In the genomic region with DNA sequence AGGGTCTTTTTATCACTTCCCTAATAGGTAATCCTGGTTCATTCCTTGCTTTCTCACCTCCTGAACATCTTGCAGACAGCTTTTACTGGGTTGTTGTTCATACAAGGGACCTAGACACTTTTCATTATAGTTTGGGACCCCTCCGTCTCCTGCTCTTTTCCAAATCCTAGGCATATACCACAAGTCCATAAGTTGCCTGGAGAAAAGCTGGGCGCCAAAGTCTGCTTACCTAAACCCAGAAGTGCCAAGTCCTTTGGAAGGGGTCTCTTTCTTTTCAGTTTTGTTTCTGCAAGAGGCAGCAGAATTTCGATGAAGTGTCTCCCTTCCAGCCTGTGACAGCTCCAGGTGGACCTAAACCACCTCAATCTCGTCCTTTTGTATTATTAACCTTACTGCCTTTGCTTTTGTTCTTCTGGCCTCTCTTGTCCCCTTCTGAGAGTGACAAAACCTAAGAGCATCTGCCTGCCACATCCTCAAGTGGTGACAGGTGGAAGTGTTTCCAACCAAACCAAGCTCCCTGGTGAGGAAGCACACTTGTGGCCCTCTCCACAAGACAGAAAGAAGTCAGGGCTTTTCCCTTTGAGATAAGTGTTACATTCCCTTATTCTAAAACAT, we compare ENCODE assay signal across 10 cellular contexts. TPM values are rescaled to one million over a fixed set of nuclear protein-coding genes. Genes with fewer than 3 reads are reported as not detected.
DNase-seq lines count a peak whose midpoint lies in the region; ATAC-seq, FAIRE-seq and TF ChIP-seq lines count a peak whose summit lies in the region.
"Had no signal": no experiment of that assay in that cellular context is flagged by ENCODE, and none has a peak within 500 bp of the region (broad histone marks: within the 10 kb centered on the region; RNA-seq: fewer than 3 reads in every experiment).

No MANE protein-coding gene starts in this region.

- FAIRE-seq in keratinocyte (lab: Jason Lieb, UNC), result no peak
- no peak for FAIRE-seq in H54 (lab: Jason Lieb, UNC)

- no peaks in the 10 kb centered on the region for H3K79me2 ChIP-seq in keratinocyte (ENCODE audit: control insufficient read depth, insufficient read depth, low read length)

- no peak overlapping the region for H3K4me2 ChIP-seq in keratinocyte (ENCODE audit: control insufficient read depth, extremely low read depth, insufficient read depth, low read depth, low read length)

- ATAC-seq in Panc1, result peak; percentile 52; the same call in 1 of the 2 replicates
- ATAC-seq in HG03469 (IDR thresholded peaks at IDR 0.05; ENCODE audit: unreplicated experiment), result no peak

- no peaks in the 10 kb centered on the region for H3K9me1 ChIP-seq in keratinocyte (ENCODE audit: control insufficient read depth, extremely low read depth, insufficient read depth, low read length)

- CTCF ChIA-PET in Panc1 (lab: Charles Lee), result no interaction called here

- H3K4me1 Mint-ChIP-seq in HFFc6 (ENCODE audit: low read depth), result peaks cover 34% of the 10 kb centered on the region

- H3K4me1 ChIP-seq in Panc1 (ENCODE audit: control insufficient read depth, insufficient read depth, low read length) (peaks cover 9% of the 10 kb centered on the region), keratinocyte (ENCODE audit: control insufficient read depth, extremely low read depth, insufficient read depth, low read length) (peaks cover 10% of the 10 kb centered on the region)

- no peaks in the 10 kb centered on the region for H3K9me3 Mint-ChIP-seq in HFFc6

- H3K9me3 ChIP-seq in Panc1 (ENCODE audit: control insufficient read depth, insufficient read depth, low read depth, low read length) (no peaks in the 10 kb centered on the region), keratinocyte (ENCODE audit: control insufficient read depth, low read depth, low read length) (no peaks in the 10 kb centered on the region)
- H3K9me3 ChIP-seq: neutrophil had no signal

- peaks cover 3% of the 10 kb centered on the region; the same call in 1 of the 2 replicates for H3K27me3 Mint-ChIP-seq in HFFc6 (ENCODE audit: insufficient read depth)

- H3K9ac ChIP-seq in keratinocyte (ENCODE audit: control insufficient read depth, extremely low read depth, insufficient read depth, low read length), result no peak overlapping the region

- intact Hi-C loops in Panc1 (cut with micrococcal nuclease; ENCODE audit: unreplicated experiment), result no loop called here

- TF ChIP-seq POLR2A in H54 (IDR thresholded peaks at IDR 0.05; ENCODE audit: low read depth, low read length), result no peak

- peak overlapping the region; percentile 19 for H2AFZ ChIP-seq in keratinocyte (ENCODE audit: control insufficient read depth, low read length)

- DNase-seq in NCI-H1092 treated with DMSO at 0.1 percent for 48 hours (lab: John Stamatoyannopoulos, UW) (peak; percentile 35), NCI-H1092 (lab: John Stamatoyannopoulos, UW) (no peak), HFFc6 (peak; percentile 12), Panc1 (ENCODE audit: low read depth, low spot score) (no peak), keratinocyte (ENCODE audit: low read depth, low spot score) (no peak), H54 (ENCODE audit: insufficient read length, low spot score) (no peak), germinal center (ENCODE audit: low spot score) (no peak)

- H4K20me1 ChIP-seq in keratinocyte (ENCODE audit: control insufficient read depth, extremely low read depth, insufficient read depth, low read length), result no peaks in the 10 kb centered on the region

- in situ Hi-C loops in Panc1 (cut with HindIII; ENCODE audit: low pct_unique_long_range_greater_than_20kb, low sequenced_read_pairs), result no loop called here

- no peak overlapping the region for H3K4me3 ChIP-seq in Panc1 (ENCODE audit: low read depth in 2 of 2, low read length in 2 of 2)
- no peak overlapping the region for H3K4me3 ChIP-seq in keratinocyte (ENCODE audit: control insufficient read depth in 2 of 3, extremely low read depth in 1 of 3, insufficient read depth in 2 of 3, low read depth in 1 of 3, low read length in 3 of 3)

- POLR2A ChIA-PET in Panc1 (lab: Charles Lee), result interaction anchor here (0.7 kb wide), 1 partner anchor 342 kb away, joined by 5 read pairs; no protein-coding TSS in a partner anchor

- dilution Hi-C loops in keratinocyte (cut with MboI; ENCODE audit: extremely low pct_ligation_motif_present, low sequenced_read_pairs), result no loop called here

- no peaks in the 10 kb centered on the region for H3K36me3 Mint-ChIP-seq in HFFc6 (ENCODE audit: low read depth)

- peak; percentile 39 for TF ChIP-seq CTCF in HFFc6 (IDR thresholded peaks at IDR 0.05)
- TF ChIP-seq CTCF in Panc1 (IDR thresholded peaks at IDR 0.05), result no peak
- TF ChIP-seq CTCF in keratinocyte (optimal IDR thresholded peaks at IDR 0.05 in 1 of 3, IDR thresholded peaks at IDR 0.05 in 1 of 3, conservative IDR thresholded peaks at IDR 0.05 in 1 of 3; ENCODE audit: extremely low read depth in 1 of 3, insufficient read depth in 2 of 3, low read length in 3 of 3), result peak in 2 of 3 experiments; percentile 24 to 30

- H3K27ac ChIP-seq in Panc1 (ENCODE audit: low read length), result no peak overlapping the region
- no peak overlapping the region for H3K27ac ChIP-seq in keratinocyte (ENCODE audit: control insufficient read depth, insufficient read depth, low read length)
- H3K27ac ChIP-seq: neutrophil had no signal

- BruUV-seq in Panc1 (replicated peaks; lab: Mats Ljungman, UMichigan), result no TSS peak

- H3K4me3 Mint-ChIP-seq in HFFc6, result no peak overlapping the region

- H3K27ac Mint-ChIP-seq in HFFc6, result no peak overlapping the region

- H3K27me3 ChIP-seq in Panc1 (ENCODE audit: control insufficient read depth, insufficient read depth, low read length) (no peaks in the 10 kb centered on the region), keratinocyte (ENCODE audit: control insufficient read depth, extremely low read depth, insufficient read depth, low read length) (no peaks in the 10 kb centered on the region)
- H3K27me3 ChIP-seq: neutrophil had no signal

- H3K36me3 ChIP-seq in Panc1 (ENCODE audit: control insufficient read depth, insufficient read depth, low read length) (no peaks in the 10 kb centered on the region), keratinocyte (ENCODE audit: control insufficient read depth in 2 of 2, extremely low read depth in 1 of 2, insufficient read depth in 2 of 2, low read length in 2 of 2) (no peaks in the 10 kb centered on the region)
- H3K36me3 ChIP-seq: neutrophil had no signal

RNA-seq across cellular contexts. Expression of a gene that starts 19.5 kb away (rescaled TPM):
- 1 to 10 TPM in 4 of 6 experiments, under 1 TPM in 2; 0.54 to 2.4 (median 1.9) TPM for total RNA-seq in HFFc6 (2021; fragmentation: NEBNext Ultra II Directional; extraction: Animal tissue kit (Norgen Biotek cat#: 25700))
- total RNA-seq in Panc1 (2021; ENCODE audit: unreplicated experiment), result 0.59 TPM
- 0.45 TPM for polyA plus RNA-seq in Panc1 (2012; ENCODE audit: insufficient read length)
- polyA plus RNA-seq in keratinocyte, result 0.04 to 0.22 TPM (median 0.09 TPM) in 3 replicates
- not detected for polyA plus RNA-seq in keratinocyte (2011; ENCODE audit: low read depth)
- polyA plus RNA-seq in keratinocyte (2011; cell fraction: cytosol; rRNA removed), result 0.10 and 0.13 TPM in 2 replicates
- polyA plus RNA-seq in keratinocyte (2011; cell fraction: nucleus; rRNA removed), result 0.12 and 0.28 TPM in 2 replicates
- 0.17 and 0.23 TPM in 2 replicates for polyA plus RNA-seq in keratinocyte (2012; ENCODE audit: low replicate concordance)
- 0.48 to 2.1 TPM in 2 of 3 replicates, not detected in the other for polyA minus RNA-seq in keratinocyte
- polyA minus RNA-seq in keratinocyte (2011; cell fraction: cytosol; rRNA and poly(A)+ RNA removed), result not detected
- polyA minus RNA-seq in keratinocyte (2011; cell fraction: nucleus; rRNA and poly(A)+ RNA removed), result not detected in 2 replicates
- polyA plus RNA-seq: AG04450 had no signal

RNA-seq across cellular contexts. Expression of a gene that starts 34.6 kb away (rescaled TPM):
- total RNA-seq in HFFc6 (2021; fragmentation: NEBNext Ultra II Directional; extraction: Animal tissue kit (Norgen Biotek cat#: 25700)), result under 1 TPM in 5 of 6 experiments, not detected in 1; 0.08 to 0.20 (median 0.16) TPM
- total RNA-seq in Panc1 (2021; ENCODE audit: unreplicated experiment), result 2.4 TPM
- 2.0 TPM for polyA plus RNA-seq in Panc1 (2012; ENCODE audit: insufficient read length)
- polyA plus RNA-seq in keratinocyte, result 3.9 to 6.9 TPM (median 5.1 TPM) in 3 replicates
- 1.7 TPM for polyA plus RNA-seq in keratinocyte (2011; ENCODE audit: low read depth)
- polyA plus RNA-seq in keratinocyte (2011; cell fraction: cytosol; rRNA removed), result 2.4 and 2.8 TPM in 2 replicates
- 3.9 and 4.0 TPM in 2 replicates for polyA plus RNA-seq in keratinocyte (2011; cell fraction: nucleus; rRNA removed)
- 2.1 and 7.0 TPM in 2 replicates for polyA plus RNA-seq in keratinocyte (2012; ENCODE audit: low replicate concordance)
- polyA minus RNA-seq in keratinocyte, result 4.4 to 18.0 TPM (median 7.1 TPM) in 3 replicates
- 2.3 TPM for polyA minus RNA-seq in keratinocyte (2011; cell fraction: cytosol; rRNA and poly(A)+ RNA removed)
- polyA minus RNA-seq in keratinocyte (2011; cell fraction: nucleus; rRNA and poly(A)+ RNA removed), result 3.8 and 3.9 TPM in 2 replicates
- polyA plus RNA-seq: AG04450 had no signal

RNA-seq across cellular contexts. Expression of a gene that starts 55.4 kb away (rescaled TPM):
- total RNA-seq in HFFc6 (2021; fragmentation: NEBNext Ultra II Directional; extraction: Animal tissue kit (Norgen Biotek cat#: 25700)), result 100 to 1,000 TPM in 2 of 6 experiments, 10 to 100 TPM in 4; 84.6 to 112 (median 92.1) TPM
- 43.2 TPM for total RNA-seq in Panc1 (2021; ENCODE audit: unreplicated experiment)
- 52.5 TPM for polyA plus RNA-seq in Panc1 (2012; ENCODE audit: insufficient read length)
- polyA plus RNA-seq in keratinocyte, result 4.2 to 6.4 TPM (median 5.1 TPM) in 3 replicates
- 3.1 TPM for polyA plus RNA-seq in keratinocyte (2011; ENCODE audit: low read depth)
- 1.9 and 3.7 TPM in 2 replicates for polyA plus RNA-seq in keratinocyte (2011; cell fraction: cytosol; rRNA removed)
- polyA plus RNA-seq in keratinocyte (2011; cell fraction: nucleus; rRNA removed), result 24.9 and 34.1 TPM in 2 replicates
- 4.8 and 6.1 TPM in 2 replicates for polyA plus RNA-seq in keratinocyte (2012; ENCODE audit: low replicate concordance)
- polyA minus RNA-seq in keratinocyte, result 9.6 to 15.2 TPM (median 13.1 TPM) in 3 replicates
- polyA minus RNA-seq in keratinocyte (2011; cell fraction: cytosol; rRNA and poly(A)+ RNA removed), result 16.5 TPM
- polyA minus RNA-seq in keratinocyte (2011; cell fraction: nucleus; rRNA and poly(A)+ RNA removed), result 19.5 and 20.9 TPM in 2 replicates

Comparison
In these comparisons a context has a peak if more than half of its experiments do, and no peak if none do; other contexts are left out.
1. DNase-seq: peak in NCI-H1092 treated with DMSO at 0.1 percent for 48 hours (single experiment) and HFFc6 (single experiment); none in NCI-H1092 (single experiment), Panc1 (single experiment), keratinocyte (single experiment), H54 (single experiment) and germinal center (single experiment).